ENCODE assay signal across 8 cellular contexts in genomic region chr1:41573803-41574713, GRCh38.
DNase-seq lines count a peak whose midpoint lies in the region; ATAC-seq and TF ChIP-seq lines count a peak whose summit lies in the region.

No MANE protein-coding gene starts in this region.

- H3K27ac ChIP-seq in foreskin keratinocyte (no peak overlapping the region), testis (no peak overlapping the region)

- intact Hi-C loops in activated T-helper 2 cell treated with anti-CD3 and anti-CD28 coated beads, Interferon-gamma antibody, Interleukin-2, Interleukin-4, amounts not matched to agents 10 μg/mL and 5 μg/mL and 100 μg/mL, durations not matched to agents 14 hours and 24 hours and 36 hours (cut with micrococcal nuclease), result loop anchor here (1.0 to 10.0 kb wide), 7 partner anchors 65 to 461 kb away; no protein-coding TSS in a partner anchor
- intact Hi-C loops in testis (cut with DNase I; ENCODE audit: low total_unique reads), result loop anchor here (10.0 kb wide), 1 partner anchor 601 kb away; no protein-coding TSS in a partner anchor

- H3K4me3 Mint-ChIP-seq in activated T-helper 2 cell treated with anti-CD3 and anti-CD28 coated beads, Interferon-gamma antibody, Interleukin-2, Interleukin-4, amounts not matched to agents 10 μg/mL and 5 μg/mL and 100 μg/mL, durations not matched to agents 14 hours and 24 hours and 36 hours (ENCODE audit: low read depth), result no peak overlapping the region

- 48 to 51% methylated on average over 17 to 18 of the region's 18 CpGs for WGBS in testis, 2 donors

- H3K4me1 ChIP-seq in foreskin keratinocyte (no peaks in the 10 kb centered on the region), testis (no peaks in the 10 kb centered on the region)

- TF ChIP-seq CTCF in AG10803 (conservative IDR thresholded peaks at IDR 0.05; ENCODE audit: low read length), result peak; percentile 98
- peak; percentile 97 for TF ChIP-seq CTCF in foreskin keratinocyte (conservative IDR thresholded peaks at IDR 0.05)
- peak in 2 of 3 donors; percentile 6 to 40 for TF ChIP-seq CTCF in omental fat pad (IDR thresholded peaks at IDR 0.05)
- TF ChIP-seq CTCF in testis (IDR thresholded peaks at IDR 0.05), result peak; percentile 48 to 81 (median 78)

- peaks cover 76% of the 10 kb centered on the region for H3K36me3 Mint-ChIP-seq in activated T-helper 2 cell treated with anti-CD3 and anti-CD28 coated beads, Interferon-gamma antibody, Interleukin-2, Interleukin-4, amounts not matched to agents 10 μg/mL and 5 μg/mL and 100 μg/mL, durations not matched to agents 14 hours and 24 hours and 36 hours (ENCODE audit: low read depth)

- DNase-seq in AG10803 (ENCODE audit: low read depth) (peak; percentile 80), M059J (ENCODE audit: low read depth) (peak; percentile 78), SHP77 (lab: John Stamatoyannopoulos, UW) (peak; percentile 76 to 80), foreskin keratinocyte (peak; percentile 19 to 48), omental fat pad (ENCODE audit: low spot score) (peak; percentile 74), testis (peak; percentile 90)
- peak; percentile 76 for DNase-seq in activated T-helper 2 cell treated with anti-CD3 and anti-CD28 coated beads, Interferon-gamma antibody, Interleukin-2, Interleukin-4, amounts not matched to agents 10 μg/mL and 5 μg/mL and 100 μg/mL, durations not matched to agents 14 hours and 24 hours and 36 hours (ENCODE audit: low spot score)

- H3K27me3 Mint-ChIP-seq in activated T-helper 2 cell treated with anti-CD3 and anti-CD28 coated beads, Interferon-gamma antibody, Interleukin-2, Interleukin-4, amounts not matched to agents 10 μg/mL and 5 μg/mL and 100 μg/mL, durations not matched to agents 14 hours and 24 hours and 36 hours (ENCODE audit: low read depth), result no peaks in the 10 kb centered on the region

- H3K4me1 Mint-ChIP-seq in activated T-helper 2 cell treated with anti-CD3 and anti-CD28 coated beads, Interferon-gamma antibody, Interleukin-2, Interleukin-4, amounts not matched to agents 10 μg/mL and 5 μg/mL and 100 μg/mL, durations not matched to agents 14 hours and 24 hours and 36 hours (ENCODE audit: low read depth), result peaks cover 44% of the 10 kb centered on the region

- H3K27me3 ChIP-seq in foreskin keratinocyte (peaks cover 6% of the 10 kb centered on the region), testis (no peaks in the 10 kb centered on the region)

- TF ChIP-seq POLR2A in testis (IDR thresholded peaks at IDR 0.05), result no peak

- no peaks in the 10 kb centered on the region for H3K9me3 Mint-ChIP-seq in activated T-helper 2 cell treated with anti-CD3 and anti-CD28 coated beads, Interferon-gamma antibody, Interleukin-2, Interleukin-4, amounts not matched to agents 10 μg/mL and 5 μg/mL and 100 μg/mL, durations not matched to agents 14 hours and 24 hours and 36 hours

- H3K9me3 ChIP-seq in testis, result no peaks in the 10 kb centered on the region

- H3K4me3 ChIP-seq in AG10803 (ENCODE audit: low read length) (no peak overlapping the region), testis (no peak overlapping the region)

- ATAC-seq in GM19395 (IDR thresholded peaks at IDR 0.05; ENCODE audit: unreplicated experiment) (peak; percentile 72), foreskin keratinocyte (peak; percentile 78), omental fat pad (ENCODE audit: low FRiP score) (peak; percentile 65)

- H3K27ac Mint-ChIP-seq in activated T-helper 2 cell treated with anti-CD3 and anti-CD28 coated beads, Interferon-gamma antibody, Interleukin-2, Interleukin-4, amounts not matched to agents 10 μg/mL and 5 μg/mL and 100 μg/mL, durations not matched to agents 14 hours and 24 hours and 36 hours, result peak overlapping the region; percentile 64

- H3K36me3 ChIP-seq in testis (ENCODE audit: low read depth, missing control alignments), result no peaks in the 10 kb centered on the region

Comparison
In these comparisons a context has a peak if more than half of its experiments do, and no peak if none do; other contexts are left out.
1. DNase-seq: peak in every context shown above with its lines; median percentile 90 in testis; 80 in AG10803; 78 in M059J; 78 in SHP77; 76 in activated T-helper 2 cell treated with anti-CD3 and anti-CD28 coated beads, Interferon-gamma antibody, Interleukin-2, Interleukin-4, amounts not matched to agents 10 μg/mL and 5 μg/mL and 100 μg/mL, durations not matched to agents 14 hours and 24 hours and 36 hours; 74 in omental fat pad; 34 in foreskin keratinocyte.
2. CTCF ChIP-seq: peak in every context shown above with its lines; median percentile 98 in AG10803; 97 in foreskin keratinocyte; 78 in testis; 23 in omental fat pad.